Comparison of ENCODE assay signal across 19 cellular contexts in the genomic region with DNA sequence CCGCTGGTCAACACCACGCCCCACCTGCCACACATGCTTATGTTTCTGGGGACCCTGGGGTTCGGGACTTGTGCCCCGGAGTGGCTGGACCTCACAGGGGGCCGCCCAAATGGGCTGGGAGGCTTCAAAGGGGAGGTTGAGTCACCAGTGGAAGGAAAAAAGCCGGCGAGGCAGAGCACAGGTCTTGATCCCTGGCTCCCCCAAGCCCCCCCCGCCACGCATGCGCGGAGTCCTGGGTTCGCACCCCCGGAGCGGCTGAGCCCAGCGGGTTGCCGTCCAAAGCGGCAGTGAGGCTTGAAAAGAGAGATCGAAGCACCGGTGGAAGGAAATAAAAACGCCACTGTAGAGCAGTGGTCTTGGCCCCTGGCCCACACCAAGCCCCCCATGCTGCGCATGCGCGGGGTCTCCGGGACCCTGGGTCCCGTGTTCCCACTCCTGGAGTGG.
A peak's percentile ranks its signal among the peaks of the same experiment; 100 is the strongest.
DNase-seq lines count a peak whose midpoint lies in the region; ATAC-seq and TF ChIP-seq lines count a peak whose summit lies in the region.
"Had no signal": no experiment of that assay in that cellular context is flagged by ENCODE, and none has a peak within 500 bp of the region (broad histone marks: within the 10 kb centered on the region; RNA-seq: fewer than 3 reads in every experiment).

No MANE protein-coding gene starts in this region.

- no peaks in the 10 kb centered on the region for H3K4me1 Mint-ChIP-seq in endodermal cell
- H3K4me1 Mint-ChIP-seq: CD4-positive, alpha-beta memory T cell; H9 had no signal

- peaks cover 98% of the 10 kb centered on the region for H3K9me3 Mint-ChIP-seq in endodermal cell

- WGBS in endodermal cell (ENCODE audit: insufficient coverage in 1 of 2, insufficient read length in 1 of 2), 2 experiments: 83 to 85% methylated on average over 16 to 25 of the region's 25 CpGs

- H3K27me3 Mint-ChIP-seq in endodermal cell (ENCODE audit: insufficient read depth): no peaks in the 10 kb centered on the region
- H3K27me3 Mint-ChIP-seq: CD4-positive, alpha-beta memory T cell had no signal

- H3K9me3 ChIP-seq in endodermal cell (ENCODE audit: control insufficient read depth, low read length): peaks cover 15% of the 10 kb centered on the region
- H3K9me3 ChIP-seq: BE2C had no signal

- no peak for ATAC-seq in GM19328 (IDR thresholded peaks at IDR 0.05; ENCODE audit: unreplicated experiment)

- H3K36me3 ChIP-seq in endodermal cell (ENCODE audit: control insufficient read depth, insufficient read depth, low read length): no peaks in the 10 kb centered on the region
- H3K36me3 ChIP-seq: BE2C had no signal

- H3K4me3 ChIP-seq in endodermal cell (ENCODE audit: low read length): no peak overlapping the region

- no peak overlapping the region for H3K4me3 Mint-ChIP-seq in endodermal cell
- H3K4me3 Mint-ChIP-seq: CD4-positive, alpha-beta memory T cell; H9; T-helper 1 cell treated with Interleukin-12 subunit alpha and Interleukin-12 subunit beta and Interleukin-4 antibody, amounts not matched to agents 30 μg/mL and 1 μg/mL, for 36 hours had no signal

- TF ChIP-seq CTCF in endodermal cell (conservative IDR thresholded peaks at IDR 0.05): no peak

- DNase-seq in COLO668 (lab: John Stamatoyannopoulos, UW; ENCODE audit: unreplicated experiment): peak; percentile 4
- peak; percentile 87 for DNase-seq in Daoy (ENCODE audit: low read depth)
- peak; percentile 81 for DNase-seq in NCI-H1105 treated with DMSO at 0.1 percent for 48 hours (lab: John Stamatoyannopoulos, UW)
- DNase-seq in SW 1271 (lab: John Stamatoyannopoulos, UW): peak; percentile 64 to 68
- no peak for DNase-seq in KG1 (lab: John Stamatoyannopoulos, UW)
- DNase-seq in NCI-H2171 (lab: John Stamatoyannopoulos, UW): no peak
- DNase-seq in endodermal cell: no peak
- DNase-seq: BE2C; CD4-positive, alpha-beta memory T cell; H9; NCI-H1092; NCI-H187 treated with DMSO at 0.1 percent for 48 hours; NCI-H2171 treated with DMSO at 0.1 percent for 48 hours; NCI-H446 treated with DMSO at 0.1 percent for 48 hours; NCI-H774; SHP77 treated with DMSO at 0.1 percent for 48 hours had no signal

- H3K4me1 ChIP-seq in endodermal cell (ENCODE audit: control insufficient read depth, insufficient read depth, low read length): no peaks in the 10 kb centered on the region
- H3K4me1 ChIP-seq: BE2C had no signal

- peaks cover 12% of the 10 kb centered on the region for H3K36me3 Mint-ChIP-seq in endodermal cell (ENCODE audit: low read depth)
- H3K36me3 Mint-ChIP-seq: CD4-positive, alpha-beta memory T cell had no signal

- no peak overlapping the region for H3K27ac Mint-ChIP-seq in endodermal cell
- H3K27ac Mint-ChIP-seq: CD4-positive, alpha-beta memory T cell; H9; T-helper 1 cell treated with Interleukin-12 subunit alpha and Interleukin-12 subunit beta and Interleukin-4 antibody, amounts not matched to agents 30 μg/mL and 1 μg/mL, for 36 hours had no signal

- H3K27me3 ChIP-seq in endodermal cell (ENCODE audit: control insufficient read depth, insufficient read depth, low read length, poor library complexity, severe bottlenecking): no peaks in the 10 kb centered on the region

- no peak overlapping the region for H3K27ac ChIP-seq in endodermal cell (ENCODE audit: low read depth, low read length)
- H3K27ac ChIP-seq: KMS-11 had no signal

- H3K9ac ChIP-seq in endodermal cell (ENCODE audit: extremely low read depth, low read length, poor library complexity, severe bottlenecking): no peak overlapping the region
- H3K9ac ChIP-seq: KMS-11 had no signal

Comparison
In these comparisons a context has a peak if more than half of its experiments do, and no peak if none do; other contexts are left out.
1. DNase-seq: peak in COLO668 (single experiment), Daoy (single experiment), NCI-H1105 treated with DMSO at 0.1 percent for 48 hours (single experiment) and SW 1271 (2 of 2); none in KG1 (single experiment), NCI-H2171 (single experiment) and endodermal cell (single experiment).